In the genomic region with DNA sequence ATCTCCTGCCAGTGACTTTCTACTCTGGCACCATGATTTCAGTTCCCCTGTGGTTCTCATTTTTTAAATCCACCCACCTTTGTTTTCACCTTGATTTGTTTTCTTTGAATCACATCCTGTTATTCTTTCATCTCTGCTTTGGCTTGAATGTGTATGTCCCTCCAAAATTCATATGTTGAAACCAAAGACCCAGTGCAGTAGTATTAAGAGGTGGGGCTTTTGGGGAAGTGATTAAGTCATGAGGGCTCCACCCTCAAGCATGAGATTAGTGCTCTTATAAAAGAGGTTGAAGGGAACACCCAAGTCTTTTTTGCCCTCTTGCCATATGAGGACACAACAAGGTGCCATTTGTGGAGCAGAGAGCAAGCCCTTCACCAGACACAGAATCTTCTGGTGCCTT, we compare ENCODE assay signal across 20 cellular contexts.
DNase-seq lines count a peak whose midpoint lies in the region; ATAC-seq and TF ChIP-seq lines count a peak whose summit lies in the region.
"Had no signal": no experiment of that assay in that cellular context is flagged by ENCODE, and none has a peak within 500 bp of the region (broad histone marks: within the 10 kb centered on the region; RNA-seq: fewer than 3 reads in every experiment).

No MANE protein-coding gene starts in this region.

- H3K27me3 ChIP-seq in gastroesophageal sphincter, result no peaks in the 10 kb centered on the region
- H3K27me3 ChIP-seq: left lung, Peyer's patch, upper lobe of right lung had no signal

- H3K36me3 Mint-ChIP-seq in activated naive CD4-positive, alpha-beta T cell treated with anti-CD3 and anti-CD28 coated beads, Interleukin-2, amount 50 U/mL, for 24 hours, result peaks cover 23% of the 10 kb centered on the region
- no peaks in the 10 kb centered on the region for H3K36me3 Mint-ChIP-seq in T-helper 17 cell (ENCODE audit: low read depth)

- H3K4me1 ChIP-seq in urinary bladder (ENCODE audit: insufficient read depth) (no peaks in the 10 kb centered on the region), gastroesophageal sphincter (no peaks in the 10 kb centered on the region)
- H3K4me1 ChIP-seq: Peyer's patch, upper lobe of right lung had no signal

- TF ChIP-seq POLR2A in gastroesophageal sphincter (IDR thresholded peaks at IDR 0.05), result no peak

- H3K4me3 ChIP-seq in urinary bladder (ENCODE audit: low read depth, low read length) (no peak overlapping the region), gastroesophageal sphincter (no peak overlapping the region)
- H3K4me3 ChIP-seq: GM23248, left lung, Peyer's patch, upper lobe of right lung had no signal

- no peaks in the 10 kb centered on the region for H3K9me3 ChIP-seq in T-helper 17 cell (ENCODE audit: control insufficient read depth, low read length, poor library complexity, severe bottlenecking)
- peaks cover 0 to 38% (median 0%) of the 10 kb centered on the region in 3 donors for H3K9me3 ChIP-seq in gastroesophageal sphincter
- H3K9me3 ChIP-seq: left lung had no signal

- DNase-seq in activated naive CD4-positive, alpha-beta T cell (lab: John Stamatoyannopoulos, UW), result no peak
- DNase-seq in T-helper 17 cell, result no peak
- no peak for DNase-seq in NCI-H2171 (lab: John Stamatoyannopoulos, UW)
- DNase-seq: activated CD4-positive, alpha-beta T cell treated with anti-CD3 and anti-CD28 coated beads for 4 hours; anterior cingulate cortex; left lung; NCI-H1436; NCI-H82; nucleus accumbens; Peyer's patch; right cardiac atrium; stimulated activated naive CD4-positive, alpha-beta T cell treated with Interleukin-2 at 50 U/mL for 16 hours; T1000; upper lobe of right lung had no signal

- no peak overlapping the region for H3K27ac Mint-ChIP-seq in activated naive CD4-positive, alpha-beta T cell treated with anti-CD3 and anti-CD28 coated beads, Interleukin-2, amount 50 U/mL, for 24 hours
- H3K27ac Mint-ChIP-seq in T-helper 17 cell, result no peak overlapping the region

- no peaks in the 10 kb centered on the region for H3K27me3 Mint-ChIP-seq in activated naive CD4-positive, alpha-beta T cell treated with anti-CD3 and anti-CD28 coated beads, Interleukin-2, amount 50 U/mL, for 24 hours
- H3K27me3 Mint-ChIP-seq in T-helper 17 cell, result no peaks in the 10 kb centered on the region

- H3K4me3 Mint-ChIP-seq in activated naive CD4-positive, alpha-beta T cell treated with anti-CD3 and anti-CD28 coated beads, Interleukin-2, amount 50 U/mL, for 24 hours, result peak overlapping the region; percentile 40
- peak overlapping the region; percentile 4 for H3K4me3 Mint-ChIP-seq in T-helper 17 cell

- peaks cover 5% of the 10 kb centered on the region for H3K9me3 Mint-ChIP-seq in activated naive CD4-positive, alpha-beta T cell treated with anti-CD3 and anti-CD28 coated beads, Interleukin-2, amount 50 U/mL, for 24 hours

- no peak for TF ChIP-seq CTCF in gastroesophageal sphincter (IDR thresholded peaks at IDR 0.05)

- H3K36me3 ChIP-seq in urinary bladder (ENCODE audit: insufficient read depth) (no peaks in the 10 kb centered on the region), gastroesophageal sphincter (peaks cover 0 to 13% of the 10 kb centered on the region in 2 donors)
- H3K36me3 ChIP-seq: left lung, Peyer's patch, upper lobe of right lung had no signal

- H3K4me1 Mint-ChIP-seq in activated naive CD4-positive, alpha-beta T cell treated with anti-CD3 and anti-CD28 coated beads, Interleukin-2, amount 50 U/mL, for 24 hours, result peaks cover 28% of the 10 kb centered on the region
- peaks cover 13% of the 10 kb centered on the region for H3K4me1 Mint-ChIP-seq in T-helper 17 cell

- H3K27ac ChIP-seq in urinary bladder (ENCODE audit: low read depth) (peak overlapping the region; percentile 57), gastroesophageal sphincter (no peak overlapping the region)
- H3K27ac ChIP-seq: GM23248, Peyer's patch, upper lobe of right lung had no signal

- TF ChIP-seq EP300 in gastroesophageal sphincter (IDR thresholded peaks at IDR 0.05), result no peak

- ATAC-seq in T-helper 17 cell (no peak), esophagus mucosa (peak; percentile 80), GM18519 (IDR thresholded peaks at IDR 0.05; ENCODE audit: low FRiP score, unreplicated experiment) (no peak), gastroesophageal sphincter (no peak)
